13 cellular contexts compared by ENCODE assay signal in the genomic region with DNA sequence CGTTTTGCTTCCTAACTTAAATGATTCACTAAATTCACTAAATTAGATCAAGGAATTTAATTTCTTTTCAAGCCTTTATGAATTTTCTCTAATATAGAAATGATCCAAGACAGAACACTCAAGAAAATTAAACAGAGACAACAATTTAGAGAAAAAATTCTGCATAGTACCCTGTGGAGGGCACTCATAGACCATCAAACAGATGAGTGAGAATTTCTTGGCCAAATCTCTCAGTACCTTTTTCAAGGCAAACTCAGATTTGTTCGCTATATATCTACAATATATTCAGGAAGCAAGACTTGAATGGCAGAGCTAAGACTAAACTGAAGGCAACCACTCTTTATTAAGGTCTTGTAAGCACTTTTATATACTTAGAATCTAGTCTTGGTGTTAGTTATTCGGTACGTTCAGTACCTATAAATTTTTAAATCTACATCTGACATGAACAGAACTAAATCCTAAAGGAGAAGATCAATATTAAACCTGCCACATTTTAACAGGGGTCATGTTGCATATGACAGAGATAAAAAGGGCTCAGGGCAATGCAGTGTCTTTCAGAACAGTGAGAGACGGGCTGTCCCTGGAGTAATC.
DNase-seq lines count a peak whose midpoint lies in the region; ATAC-seq and TF ChIP-seq lines count a peak whose summit lies in the region.
"Had no signal": no experiment of that assay in that cellular context is flagged by ENCODE, and none has a peak within 500 bp of the region (broad histone marks: within the 10 kb centered on the region; RNA-seq: fewer than 3 reads in every experiment).

No MANE protein-coding gene starts in this region.

- H2AFZ ChIP-seq in mammary epithelial cell (ENCODE audit: low read depth, low read length), result no peak overlapping the region

- POLR2A ChIA-PET in MCF 10A (lab: Yijun Ruan, JAX), result no interaction called here

- H3K4me1 ChIP-seq in mammary epithelial cell (ENCODE audit: insufficient read depth, low read length) (no peaks in the 10 kb centered on the region), foreskin keratinocyte (no peaks in the 10 kb centered on the region), Peyer's patch (no peaks in the 10 kb centered on the region), mucosa of descending colon (ENCODE audit: low read depth) (no peaks in the 10 kb centered on the region)
- H3K4me1 ChIP-seq: uterus had no signal

- in situ Hi-C loops in mammary epithelial cell (cut with MboI; ENCODE audit: low sequenced_read_pairs in 2 of 2), result no loop called here

- DNase-seq in MCF 10A (ENCODE audit: unreplicated experiment) (peak; percentile 22), mammary epithelial cell (no peak), RKO (ENCODE audit: low spot score) (peak; percentile 16), foreskin keratinocyte (no peak), type B pancreatic cell (ENCODE audit: extremely low spot score, unreplicated experiment) (no peak), Peyer's patch (no peak), mucosa of descending colon (no peak)
- DNase-seq: activated CD4-positive, alpha-beta T cell treated with anti-CD3 and anti-CD28 coated beads, Interleukin-2, amount 10 ng/mL, durations not matched to agents 24 days and 14 days; NCI-H526 treated with DMSO at 0.1 percent for 48 hours; uterus had no signal

- TF ChIP-seq POLR2A in Peyer's patch (IDR thresholded peaks at IDR 0.05), result no peak

- no peaks in the 10 kb centered on the region for H3K36me3 Mint-ChIP-seq in MCF 10A (ENCODE audit: insufficient read depth, unreplicated experiment)
- H3K36me3 Mint-ChIP-seq in type B pancreatic cell, result no peaks in the 10 kb centered on the region

- H3K36me3 ChIP-seq in mammary epithelial cell (ENCODE audit: insufficient read depth, low read length), result no peaks in the 10 kb centered on the region
- H3K36me3 ChIP-seq in Peyer's patch, result no peaks in the 10 kb centered on the region
- no peaks in the 10 kb centered on the region for H3K36me3 ChIP-seq in mucosa of descending colon (ENCODE audit: low read depth)
- H3K36me3 ChIP-seq: uterus had no signal

- dilution Hi-C loops in mammary epithelial cell (cut with HindIII; ENCODE audit: low sequenced_read_pairs), result no loop called here

- BruUV-seq in MCF 10A (replicated peaks; lab: Mats Ljungman, UMichigan) (no TSS peak), mammary epithelial cell (replicated peaks; lab: Mats Ljungman, UMichigan) (no TSS peak)

- peak; percentile 55 for TF ChIP-seq CTCF in MCF 10A (IDR thresholded peaks at IDR 0.05; ENCODE audit: unreplicated experiment)
- TF ChIP-seq CTCF in mammary epithelial cell (conservative IDR thresholded peaks at IDR 0.05 in 1 of 2, IDR thresholded peaks at IDR 0.05 in 1 of 2; ENCODE audit: extremely low read depth in 1 of 2, insufficient read depth in 1 of 2, low read depth in 1 of 2, low read length in 2 of 2), result no peak
- peak; percentile 64 for TF ChIP-seq CTCF in foreskin keratinocyte (conservative IDR thresholded peaks at IDR 0.05)
- TF ChIP-seq CTCF in type B pancreatic cell (conservative IDR thresholded peaks at IDR 0.05), result peak; percentile 69
- peak in 3 of 6 experiments; percentile 24 to 27 (median 25) for TF ChIP-seq CTCF in Peyer's patch (IDR thresholded peaks at IDR 0.05)
- no peak for TF ChIP-seq CTCF in mucosa of descending colon (IDR thresholded peaks at IDR 0.05)

- 60% methylated on average over 5 of the region's 5 CpGs for WGBS in mammary epithelial cell (ENCODE audit: low coverage, missing lambda C conversion rate)

- H3K27me3 Mint-ChIP-seq in MCF 10A (ENCODE audit: insufficient read depth, unreplicated experiment) (peaks cover 10% of the 10 kb centered on the region), type B pancreatic cell (peaks cover 8% of the 10 kb centered on the region)
- H3K27me3 Mint-ChIP-seq: activated CD4-positive, alpha-beta T cell treated with anti-CD3 and anti-CD28 coated beads, Interleukin-2, amount 10 ng/mL, durations not matched to agents 24 days and 14 days; activated T-helper 17 cell treated with anti-CD3 and anti-CD28 coated beads, Interleukin-2, amount 50 U/mL, for 72 hours had no signal

- CTCF ChIA-PET in MCF 10A (lab: Yijun Ruan, JAX), result interaction anchor here (0.5 to 1.3 kb wide), 7 partner anchors 12 to 622 kb away, joined by 3 to 4 read pairs (median 3); no protein-coding TSS in a partner anchor
- CTCF ChIA-PET in mammary epithelial cell (lab: Charles Lee; ENCODE audit: low non-redundant PET), result no interaction called here

- H3K4me2 ChIP-seq in mammary epithelial cell (ENCODE audit: insufficient read depth, low read depth, low read length), result no peak overlapping the region

- no peaks in the 10 kb centered on the region for H4K20me1 ChIP-seq in mammary epithelial cell (ENCODE audit: insufficient read depth, low read length)

- no peaks in the 10 kb centered on the region for H3K79me2 ChIP-seq in mammary epithelial cell (ENCODE audit: insufficient read depth, low read length)

- H3K4me3 Mint-ChIP-seq in MCF 10A (ENCODE audit: unreplicated experiment) (no peak overlapping the region), type B pancreatic cell (no peak overlapping the region)
- H3K4me3 Mint-ChIP-seq: activated CD4-positive, alpha-beta T cell treated with anti-CD3 and anti-CD28 coated beads, Interleukin-2, amount 10 ng/mL, durations not matched to agents 24 days and 14 days; activated T-helper 17 cell treated with anti-CD3 and anti-CD28 coated beads, Interleukin-2, amount 50 U/mL, for 72 hours had no signal

- H3K4me3 ChIP-seq in mammary epithelial cell (replicated peaks in 1 of 3; ENCODE audit: insufficient read depth in 1 of 3, low read depth in 2 of 3, low read length in 3 of 3) (no peak overlapping the region), Peyer's patch (no peak overlapping the region), mucosa of descending colon (no peak overlapping the region)
- H3K4me3 ChIP-seq: skin epidermis, uterus had no signal

- H3K9me3 ChIP-seq in mammary epithelial cell (replicated peaks; ENCODE audit: insufficient read depth, low read length), result peaks cover 40% of the 10 kb centered on the region
- no peaks in the 10 kb centered on the region for H3K9me3 ChIP-seq in Peyer's patch
- H3K9me3 ChIP-seq in mucosa of descending colon, result no peaks in the 10 kb centered on the region
- H3K9me3 ChIP-seq: uterus had no signal

- no peak overlapping the region for H3K27ac Mint-ChIP-seq in MCF 10A (ENCODE audit: low read depth, unreplicated experiment)
- H3K27ac Mint-ChIP-seq in type B pancreatic cell, result no peak overlapping the region
- H3K27ac Mint-ChIP-seq: activated CD4-positive, alpha-beta T cell treated with anti-CD3 and anti-CD28 coated beads, Interleukin-2, amount 10 ng/mL, durations not matched to agents 24 days and 14 days; activated T-helper 17 cell treated with anti-CD3 and anti-CD28 coated beads, Interleukin-2, amount 50 U/mL, for 72 hours had no signal

- no peak overlapping the region for H3K27ac ChIP-seq in mammary epithelial cell (ENCODE audit: insufficient read depth, low read depth, low read length)
- no peak overlapping the region for H3K27ac ChIP-seq in foreskin keratinocyte
- H3K27ac ChIP-seq in Peyer's patch, result no peak overlapping the region
- H3K27ac ChIP-seq: skin epidermis, uterus had no signal

- H3K9ac ChIP-seq in mammary epithelial cell (ENCODE audit: insufficient read depth, low read length), result no peak overlapping the region

- ATAC-seq in foreskin keratinocyte (no peak), mucosa of descending colon (no peak), GM21528 (IDR thresholded peaks at IDR 0.05; ENCODE audit: low FRiP score, unreplicated experiment) (no peak)
- ATAC-seq: activated T-helper 17 cell treated with anti-CD3 and anti-CD28 coated beads, Interleukin-2, amount 50 U/mL, for 72 hours had no signal

- H3K4me1 Mint-ChIP-seq in MCF 10A (ENCODE audit: insufficient read depth, unreplicated experiment) (no peaks in the 10 kb centered on the region), type B pancreatic cell (ENCODE audit: unreplicated experiment) (peaks cover 13% of the 10 kb centered on the region)
- H3K4me1 Mint-ChIP-seq: activated CD4-positive, alpha-beta T cell treated with anti-CD3 and anti-CD28 coated beads, Interleukin-2, amount 10 ng/mL, durations not matched to agents 24 days and 14 days; activated T-helper 17 cell treated with anti-CD3 and anti-CD28 coated beads, Interleukin-2, amount 50 U/mL, for 72 hours had no signal

- intact Hi-C loops in MCF 10A (cut with micrococcal nuclease), result loop anchor here (5.0 kb wide), 1 partner anchor 800 kb away; no protein-coding TSS in a partner anchor
- intact Hi-C loops in mammary epithelial cell (cut with micrococcal nuclease), result no loop called here
- intact Hi-C loops in mucosa of descending colon (cut with DNase I, micrococcal nuclease), result no loop called here

- H3K27me3 ChIP-seq in mammary epithelial cell (ENCODE audit: insufficient read depth, low read length) (no peaks in the 10 kb centered on the region), foreskin keratinocyte (no peaks in the 10 kb centered on the region), Peyer's patch (no peaks in the 10 kb centered on the region)
- H3K27me3 ChIP-seq: uterus had no signal

- no peaks in the 10 kb centered on the region for H3K9me3 Mint-ChIP-seq in MCF 10A (ENCODE audit: unreplicated experiment)
- no peaks in the 10 kb centered on the region for H3K9me3 Mint-ChIP-seq in type B pancreatic cell
- H3K9me3 Mint-ChIP-seq: activated T-helper 17 cell treated with anti-CD3 and anti-CD28 coated beads, Interleukin-2, amount 50 U/mL, for 72 hours had no signal

Comparison
In these comparisons a context has a peak if more than half of its experiments do, and no peak if none do; other contexts are left out.
1. DNase-seq: peak in MCF 10A (single experiment) and RKO (single experiment); none in mammary epithelial cell (single experiment), foreskin keratinocyte (0 of 2), type B pancreatic cell (single experiment), Peyer's patch (0 of 3) and mucosa of descending colon (0 of 3).
2. CTCF ChIP-seq: peak in MCF 10A (single experiment), foreskin keratinocyte (single experiment) and type B pancreatic cell (single experiment); none in mammary epithelial cell (0 of 2) and mucosa of descending colon (single experiment).